In genomic region chr11:57643802-57644201, GRCh38 we compare ENCODE assay signal across 20 cellular contexts. TPM values are rescaled to one million over a fixed set of nuclear protein-coding genes. Genes with fewer than 3 reads are reported as not detected.
DNase-seq lines count a peak whose midpoint lies in the region; FAIRE-seq and TF ChIP-seq lines count a peak whose summit lies in the region.
"Had no signal": no experiment of that assay in that cellular context is flagged by ENCODE, and none has a peak within 500 bp of the region (broad histone marks: within the 10 kb centered on the region; RNA-seq: fewer than 3 reads in every experiment).

No MANE protein-coding gene starts in this region.

- H3K4me3 Mint-ChIP-seq in endothelial cell (ENCODE audit: unreplicated experiment), result no peak overlapping the region
- H3K4me3 Mint-ChIP-seq: dendritic cell treated with granulocyte-macrophage colony-stimulating factor and Interleukin-4, amounts not matched to agents 40 ng/mL and 50 ng/mL, for 4 days had no signal

- H3K27ac Mint-ChIP-seq in endothelial cell (ENCODE audit: unreplicated experiment), result peak overlapping the region; percentile 70
- H3K27ac Mint-ChIP-seq: dendritic cell treated with granulocyte-macrophage colony-stimulating factor and Interleukin-4, amounts not matched to agents 40 ng/mL and 50 ng/mL, for 4 days had no signal

- peaks cover 47 to 70% of the 10 kb centered on the region in 2 donors for H3K4me1 ChIP-seq in neuronal stem cell (ENCODE audit: control insufficient read depth in 2 of 2, insufficient read depth in 1 of 2, low read depth in 1 of 2, low read length in 2 of 2)
- H3K4me1 ChIP-seq: parathyroid adenoma had no signal

- no peak overlapping the region for H4K91ac ChIP-seq in neuronal stem cell (ENCODE audit: low read depth, low read length, poor library complexity)

- no peak for DNase-seq in endothelial cell (ENCODE audit: low spot score)
- no peak for DNase-seq in neuronal stem cell (ENCODE audit: low spot score)
- no peak for DNase-seq in AML-193 (lab: John Stamatoyannopoulos, UW)
- no peak for DNase-seq in D341Med (ENCODE audit: low spot score)
- DNase-seq in NCI-H1436 (lab: John Stamatoyannopoulos, UW), result no peak
- DNase-seq: activated effector memory CD4-positive, alpha-beta T cell treated with anti-CD3 and anti-CD28 coated beads, Interleukin-2, amount 50 U/mL, for 16 hours; C1 segment of cervical spinal cord; esophagus squamous epithelium; KBM-7; left colon; NCI-H1092 treated with DMSO at 0.1 percent for 48 hours; NCI-H2171; NCI-H774; stimulated activated CD4-positive, alpha-beta T cell treated with anti-CD3 and anti-CD28 coated beads, Interleukin-4, amount 100 ng/mL, for 4 hours had no signal

- H4K8ac ChIP-seq in neuronal stem cell (ENCODE audit: low read depth, low read length), result no peak overlapping the region

- no peak overlapping the region for H2BK120ac ChIP-seq in neuronal stem cell (ENCODE audit: low read depth, low read length)

- no peak overlapping the region for H3K9ac ChIP-seq in neuronal stem cell (ENCODE audit: low read depth, low read length, poor library complexity)
- H3K9ac ChIP-seq: parathyroid adenoma had no signal

- no peaks in the 10 kb centered on the region for H3K27me3 ChIP-seq in neuronal stem cell (ENCODE audit: control insufficient read depth in 3 of 3, insufficient read depth in 3 of 3, low read depth in 1 of 3, low read length in 3 of 3)

- no peak overlapping the region for H2AK5ac ChIP-seq in neuronal stem cell (ENCODE audit: low read depth, low read length)

- WGBS in neuronal stem cell (ENCODE audit: extremely low coverage in 2 of 2, insufficient read length in 2 of 2, insufficient replicate concordance in 1 of 2), 2 donors, result no CpG with 5 or more reads among the region's 3 CpGs

- H3K79me1 ChIP-seq in neuronal stem cell (ENCODE audit: low read depth, low read length), result peaks cover 2% of the 10 kb centered on the region

- no peak overlapping the region for H3K4ac ChIP-seq in neuronal stem cell (ENCODE audit: low read length)

- H2AFZ ChIP-seq in neuronal stem cell (ENCODE audit: low read length), result no peak overlapping the region
- H2AFZ ChIP-seq: parathyroid adenoma had no signal

- no peak overlapping the region for H3K23ac ChIP-seq in neuronal stem cell (ENCODE audit: low read depth, low read length, poor library complexity)

- no peak overlapping the region for H3K4me3 ChIP-seq in neuronal stem cell (ENCODE audit: low read length in 2 of 2)
- H3K4me3 ChIP-seq: esophagus squamous epithelium, suprapubic skin had no signal

- peak overlapping the region; percentile 1 for H3K27ac ChIP-seq in neuronal stem cell (replicated peaks; ENCODE audit: low read length)
- H3K27ac ChIP-seq: parathyroid adenoma, suprapubic skin had no signal

- TF ChIP-seq CTCF in endothelial cell (IDR thresholded peaks at IDR 0.05; ENCODE audit: unreplicated experiment), result no peak

- no peak overlapping the region for H3K14ac ChIP-seq in neuronal stem cell (ENCODE audit: low read length)

- no peak overlapping the region for H3K4me2 ChIP-seq in neuronal stem cell (ENCODE audit: insufficient read depth, low read length, poor library complexity, severe bottlenecking)

- no peak overlapping the region for H2BK5ac ChIP-seq in neuronal stem cell (ENCODE audit: low read length)

- H3K36me3 ChIP-seq in neuronal stem cell (replicated peaks in 1 of 2; ENCODE audit: control insufficient read depth in 2 of 2, insufficient read depth in 2 of 2, low read length in 2 of 2), result peaks cover 16 to 68% of the 10 kb centered on the region in 2 donors
- H3K36me3 ChIP-seq: ascending aorta, esophagus squamous epithelium, suprapubic skin had no signal

- H3K4me1 Mint-ChIP-seq in endothelial cell (ENCODE audit: unreplicated experiment), result peaks cover 82% of the 10 kb centered on the region

- no peaks in the 10 kb centered on the region for H3K9me3 ChIP-seq in neuronal stem cell (replicated peaks in 1 of 2; ENCODE audit: control insufficient read depth in 2 of 2, insufficient read depth in 1 of 2, low read depth in 1 of 2, low read length in 2 of 2)
- H3K9me3 ChIP-seq: ascending aorta, esophagus squamous epithelium, suprapubic skin had no signal

- H3K9me3 Mint-ChIP-seq in endothelial cell (ENCODE audit: unreplicated experiment), result no peaks in the 10 kb centered on the region
- H3K9me3 Mint-ChIP-seq: dendritic cell treated with granulocyte-macrophage colony-stimulating factor and Interleukin-4, amounts not matched to agents 40 ng/mL and 50 ng/mL, for 4 days had no signal

- peaks cover 12% of the 10 kb centered on the region for H3K36me3 Mint-ChIP-seq in endothelial cell (ENCODE audit: low read depth, unreplicated experiment)

- FAIRE-seq in G401.6 (lab: Jason Lieb, UNC), result peak; percentile 69

- H3K27me3 Mint-ChIP-seq in endothelial cell (ENCODE audit: unreplicated experiment), result peaks cover 38% of the 10 kb centered on the region

- no peak overlapping the region for H2BK15ac ChIP-seq in neuronal stem cell (ENCODE audit: low read length)

- no peak overlapping the region for H2BK12ac ChIP-seq in neuronal stem cell (ENCODE audit: low read length)

- no peak overlapping the region for H3K18ac ChIP-seq in neuronal stem cell (ENCODE audit: low read length)

TF ChIP-seq in PFSK-1, 5 proteins besides CTCF, POLR2A, EP300 and RAD21:
- TF ChIP-seq FOXP2 (optimal IDR thresholded peaks at IDR 0.05; ENCODE audit: borderline replicate concordance, extremely low read depth, extremely low read length, insufficient read depth) (no peak), POLR2AphosphoS5 (IDR thresholded peaks at IDR 0.05; ENCODE audit: low read depth, low read length) (peak; percentile 23; the same call in 1 of the 2 replicates)

RNA-seq across cellular contexts. Expression of gene YPEL4, which starts 5.9 kb away (rescaled TPM):
- polyA plus RNA-seq in PFSK-1 (2012; ENCODE audit: insufficient read length, low read depth), result 0.98 TPM
- not detected for total RNA-seq in endothelial cell (ENCODE audit: unreplicated experiment)
- polyA plus RNA-seq in neuronal stem cell (2013, experiment 1 of 2), result 0.13 TPM
- polyA plus RNA-seq in neuronal stem cell (2013, experiment 2 of 2), result 0.04 TPM
- total RNA-seq: ascending aorta had no signal

RNA-seq across cellular contexts. Expression of gene CLP1, which starts 13.8 kb away (rescaled TPM):
- 17.7 TPM for polyA plus RNA-seq in PFSK-1 (2012; ENCODE audit: insufficient read length, low read depth)
- 31.1 TPM for total RNA-seq in endothelial cell (ENCODE audit: unreplicated experiment)
- 8.7 TPM for polyA plus RNA-seq in neuronal stem cell (2013, experiment 1 of 2)
- polyA plus RNA-seq in neuronal stem cell (2013, experiment 2 of 2), result 8.7 TPM

RNA-seq across cellular contexts. Expression of gene ZDHHC5, which starts 24.1 kb away (rescaled TPM):
- polyA plus RNA-seq in PFSK-1 (2012; ENCODE audit: insufficient read length, low read depth), result 88.0 TPM
- 78.3 TPM for total RNA-seq in endothelial cell (ENCODE audit: unreplicated experiment)
- polyA plus RNA-seq in neuronal stem cell (2013, experiment 1 of 2), result 20.9 TPM
- polyA plus RNA-seq in neuronal stem cell (2013, experiment 2 of 2), result 21.0 TPM

RNA-seq across cellular contexts. Expression of gene SERPING1, which starts 46.3 kb away (rescaled TPM):
- polyA plus RNA-seq in PFSK-1 (2012; ENCODE audit: insufficient read length, low read depth), result 3.4 TPM
- total RNA-seq in endothelial cell (ENCODE audit: unreplicated experiment), result 347 TPM
- polyA plus RNA-seq in neuronal stem cell (2013, experiment 1 of 2), result 78.6 TPM
- 79.6 TPM for polyA plus RNA-seq in neuronal stem cell (2013, experiment 2 of 2)
